Comparison of ENCODE assay signal across 7 cellular contexts in the genomic region with DNA sequence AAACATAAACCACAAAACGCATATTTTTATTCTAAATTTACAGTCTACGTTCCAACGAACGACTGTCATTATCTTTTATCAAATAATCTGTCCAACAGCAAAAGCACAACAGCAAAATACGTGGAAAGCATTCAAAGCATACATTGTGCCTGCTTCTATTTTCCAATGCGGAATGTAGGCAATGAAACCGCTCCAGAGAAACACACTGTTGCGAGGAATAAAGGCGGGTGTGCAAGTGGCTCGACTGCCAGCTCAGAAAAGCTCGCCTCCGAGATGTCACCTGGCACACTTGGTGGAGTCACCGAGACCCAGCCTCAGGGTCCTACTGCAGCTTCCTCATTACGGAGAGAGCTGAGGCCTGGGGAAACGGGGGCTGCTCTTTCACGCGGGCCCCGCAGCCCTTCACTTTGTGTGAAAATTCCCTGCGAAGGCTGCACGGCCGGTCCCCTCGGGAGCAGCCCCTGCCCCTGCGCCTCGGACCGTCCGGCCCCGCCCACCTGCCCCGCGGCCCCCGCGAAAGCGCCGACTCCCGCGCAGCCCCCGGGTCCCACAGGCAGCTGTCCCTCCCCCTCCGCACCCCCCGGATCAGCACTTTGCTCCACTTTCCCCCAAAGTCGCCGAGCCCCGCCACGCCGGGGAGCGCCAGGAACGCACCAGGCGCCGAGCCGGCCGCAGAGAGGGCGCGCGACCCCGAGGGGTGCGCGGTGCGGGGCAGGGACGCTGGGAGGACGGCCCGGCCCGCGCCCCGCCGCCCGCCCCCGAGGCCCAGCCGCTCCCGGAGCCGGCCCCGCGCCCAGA. TPM values are rescaled to one million over a fixed set of nuclear protein-coding genes. Genes with fewer than 3 reads are reported as not detected.
A peak's percentile ranks its signal among the peaks of the same experiment; 100 is the strongest.
DNase-seq lines count a peak whose midpoint lies in the region; ATAC-seq, FAIRE-seq and TF ChIP-seq lines count a peak whose summit lies in the region.

No MANE protein-coding gene starts in this region.

- H3K9me3 ChIP-seq in duodenal mucosa (ENCODE audit: control insufficient read depth in 1 of 2, low read length in 2 of 2) = no peaks in the 10 kb centered on the region
- H3K9me3 ChIP-seq in lower lobe of right lung = no peaks in the 10 kb centered on the region

- no peak for TF ChIP-seq CTCF in lower lobe of right lung (IDR thresholded peaks at IDR 0.05)

- peak overlapping the region; percentile 85 to 94 for H3K4me3 ChIP-seq in duodenal mucosa (ENCODE audit: low read depth in 1 of 2, low read length in 2 of 2)
- H3K4me3 ChIP-seq in lower lobe of right lung = peak overlapping the region; percentile 80

- peak; percentile 42 for DNase-seq in NCI-H1694 treated with DMSO at 0.1 percent for 48 hours (lab: John Stamatoyannopoulos, UW)
- peak; percentile 47 to 54 for DNase-seq in activated CD4-positive, alpha-beta T cell treated with anti-CD3 and anti-CD28 coated beads, Interleukin-2, amount 50 U/mL, for 4 hours
- peak; percentile 73 for DNase-seq in lower lobe of right lung
- DNase-seq in stimulated activated CD4-positive, alpha-beta T cell treated with anti-CD3 and anti-CD28 coated beads, TNF-alpha, amount 100 ng/mL, for 4 hours (ENCODE audit: low read depth in 3 of 3) = peak; percentile 24 to 27 (median 25)
- DNase-seq in GM12892 (ENCODE audit: insufficient read length) = no peak

- no peaks in the 10 kb centered on the region for H3K36me3 ChIP-seq in duodenal mucosa (ENCODE audit: control insufficient read depth in 1 of 2, insufficient read depth in 2 of 2, low read length in 2 of 2)
- H3K36me3 ChIP-seq in lower lobe of right lung = peaks cover 1% of the 10 kb centered on the region

- intact Hi-C loops in lower lobe of right lung (cut with DNase I) = no loop called here

- TF ChIP-seq POLR2A in GM12892 (IDR thresholded peaks at IDR 0.05; ENCODE audit: low read depth, low read length) = no peak

- ATAC-seq in GM21526 (IDR thresholded peaks at IDR 0.05; ENCODE audit: low FRiP score, unreplicated experiment) (peak; percentile 15), lower lobe of right lung (peak; percentile 44 to 59)

- peak overlapping the region; percentile 69 to 73 for H3K9ac ChIP-seq in duodenal mucosa (ENCODE audit: low read depth in 1 of 2, low read length in 2 of 2)

- peak overlapping the region; percentile 71 for H3K27ac ChIP-seq in duodenal mucosa (ENCODE audit: low read depth, low read length)
- H3K27ac ChIP-seq in lower lobe of right lung = peak overlapping the region; percentile 88

- H3K4me1 ChIP-seq in duodenal mucosa (ENCODE audit: control insufficient read depth in 1 of 2, insufficient read depth in 2 of 2, low read length in 2 of 2) (peaks cover 45 to 53% of the 10 kb centered on the region in 2 donors), lower lobe of right lung (peaks cover 58% of the 10 kb centered on the region)

- no peak for FAIRE-seq in GM12892 (lab: Jason Lieb, UNC)

- H3K27me3 ChIP-seq in duodenal mucosa (ENCODE audit: control insufficient read depth in 1 of 2, insufficient read depth in 2 of 2, low read length in 2 of 2) = no peaks in the 10 kb centered on the region
- no peaks in the 10 kb centered on the region for H3K27me3 ChIP-seq in lower lobe of right lung (ENCODE audit: low read depth)

RNA-seq across cellular contexts. Expression of a gene that starts 0.7 kb away (rescaled TPM):
- total RNA-seq in lower lobe of right lung = 82.0 TPM
- 20.5 TPM for polyA plus RNA-seq in GM12892 (2012; ENCODE audit: missing spikeins)
